18 cellular contexts compared by ENCODE assay signal in genomic region chr1:230288641-230289349, GRCh38.
A peak's percentile ranks its signal among the peaks of the same experiment; 100 is the strongest.
DNase-seq lines count a peak whose midpoint lies in the region; ATAC-seq and TF ChIP-seq lines count a peak whose summit lies in the region.
"Had no signal": no experiment of that assay in that cellular context is flagged by ENCODE, and none has a peak within 500 bp of the region (broad histone marks: within the 10 kb centered on the region; RNA-seq: fewer than 3 reads in every experiment).

No MANE protein-coding gene starts in this region.

- no peaks in the 10 kb centered on the region for H3K9me3 ChIP-seq in mucosa of descending colon
- H3K9me3 ChIP-seq: esophagus muscularis mucosa, transverse colon had no signal

- no peaks in the 10 kb centered on the region for H3K4me1 Mint-ChIP-seq in chondrocyte (ENCODE audit: low read depth)

- CTCF ChIA-PET in RWPE1 (lab: Yijun Ruan, JAX), result interaction anchor here (0.7 kb wide), 1 partner anchor 480 kb away, joined by 3 read pairs; no protein-coding TSS in a partner anchor

- no peak for TF ChIP-seq CTCF in chondrocyte (IDR thresholded peaks at IDR 0.05)
- TF ChIP-seq CTCF in mucosa of descending colon (IDR thresholded peaks at IDR 0.05), result no peak
- TF ChIP-seq CTCF in RWPE1 (conservative IDR thresholded peaks at IDR 0.05; ENCODE audit: low read depth), result no peak

- H3K36me3 ChIP-seq in mucosa of descending colon (ENCODE audit: low read depth), result no peaks in the 10 kb centered on the region
- H3K36me3 ChIP-seq: esophagus muscularis mucosa, transverse colon had no signal

- no peak overlapping the region for H3K4me3 ChIP-seq in mucosa of descending colon
- H3K4me3 ChIP-seq: esophagus muscularis mucosa, hepatocyte, transverse colon had no signal

- H3K4me1 ChIP-seq in mucosa of descending colon (ENCODE audit: low read depth), result no peaks in the 10 kb centered on the region
- H3K4me1 ChIP-seq: esophagus muscularis mucosa, transverse colon had no signal

- peaks cover 6% of the 10 kb centered on the region for H3K36me3 Mint-ChIP-seq in chondrocyte (ENCODE audit: low read depth)

- H3K4me3 Mint-ChIP-seq in chondrocyte (ENCODE audit: unreplicated experiment), result no peak overlapping the region
- H3K4me3 Mint-ChIP-seq: stimulated activated memory B cell treated with anti-CD40 and anti-IgM and Interleukin-4, amounts not matched to agents 10 μg/mL and 1 μg/mL and 100 μg/mL, for 72 hours had no signal

- H3K27ac Mint-ChIP-seq in chondrocyte (ENCODE audit: unreplicated experiment), result no peak overlapping the region
- H3K27ac Mint-ChIP-seq: stimulated activated memory B cell treated with anti-CD40 and anti-IgM and Interleukin-4, amounts not matched to agents 10 μg/mL and 1 μg/mL and 100 μg/mL, for 72 hours had no signal

- POLR2A ChIA-PET in RWPE1 (lab: Yijun Ruan, JAX; ENCODE audit: low non-redundant PET), result no interaction called here

- peaks cover 12% of the 10 kb centered on the region for H3K27me3 Mint-ChIP-seq in chondrocyte (ENCODE audit: low read depth)
- H3K27me3 Mint-ChIP-seq: stimulated activated memory B cell treated with anti-CD40 and anti-IgM and Interleukin-4, amounts not matched to agents 10 μg/mL and 1 μg/mL and 100 μg/mL, for 72 hours had no signal

- H3K27ac ChIP-seq in RWPE1, result no peak overlapping the region
- H3K27ac ChIP-seq: esophagus muscularis mucosa, hepatocyte, transverse colon had no signal

- no peaks in the 10 kb centered on the region for H3K9me3 Mint-ChIP-seq in chondrocyte (ENCODE audit: low read depth)
- H3K9me3 Mint-ChIP-seq: stimulated activated memory B cell treated with anti-CD40 and anti-IgM and Interleukin-4, amounts not matched to agents 10 μg/mL and 1 μg/mL and 100 μg/mL, for 72 hours had no signal

- ATAC-seq in mucosa of descending colon (peak; percentile 10), HG02610 (IDR thresholded peaks at IDR 0.05; ENCODE audit: unreplicated experiment) (no peak)
- ATAC-seq: left cardiac atrium; stimulated activated memory B cell treated with anti-CD40 and anti-IgM and Interleukin-4, amounts not matched to agents 10 μg/mL and 1 μg/mL and 100 μg/mL, for 72 hours had no signal

- intact Hi-C loops in mucosa of descending colon (cut with DNase I, micrococcal nuclease), result no loop called here

- peak; percentile 22 for DNase-seq in EL
- peak; percentile 45 for DNase-seq in LHCN-M2 (ENCODE audit: low read depth)
- DNase-seq in chondrocyte (ENCODE audit: low spot score), result peak; percentile 77
- DNase-seq in mucosa of descending colon, result no peak
- DNase-seq in RWPE1 (ENCODE audit: low spot score), result no peak
- DNase-seq in DMS153 treated with DMSO at 0.1 percent for 48 hours (lab: John Stamatoyannopoulos, UW; ENCODE audit: unreplicated experiment), result no peak
- DNase-seq in middle frontal gyrus (ENCODE audit: extremely low spot score, low spot score), result no peak
- DNase-seq: activated naive CD4-positive, alpha-beta T cell treated with anti-CD3 and anti-CD28 coated beads, Interleukin-2, amount 50 U/mL, for 16 hours; activated T-cell treated with anti-CD3 and anti-CD28 coated beads for 4 hours; AML-193; left cardiac atrium; NCI-H1105 treated with DMSO at 0.1 percent for 48 hours; SIG-M5; transverse colon had no signal

Comparison
In these comparisons a context has a peak if more than half of its experiments do, and no peak if none do; other contexts are left out.
1. DNase-seq: peak in EL (single experiment), LHCN-M2 (single experiment) and chondrocyte (single experiment); none in mucosa of descending colon (0 of 3), RWPE1 (single experiment), DMS153 treated with DMSO at 0.1 percent for 48 hours (single experiment) and middle frontal gyrus (single experiment).